39 cellular contexts compared by ENCODE assay signal in genomic region chr1:159587461-159587951, GRCh38. TPM values are rescaled to one million over a fixed set of nuclear protein-coding genes. Genes with fewer than 3 reads are reported as not detected.
"Had no signal": no experiment of that assay in that cellular context is flagged by ENCODE, and none has a peak within 500 bp of the region (broad histone marks: within the 10 kb centered on the region; RNA-seq: fewer than 3 reads in every experiment).

TSS of gene APCS (plus strand) at chr1:159587826. CDS start at chr1:159587922, 96 bp downstream.

- H3K9me3 ChIP-seq: ascending aorta, breast epithelium, MG63, Peyer's patch had no signal

- DNase-seq: activated CD4-positive, alpha-beta T cell treated with anti-CD3 and anti-CD28 coated beads, Interleukin-2, amount 10 ng/mL, durations not matched to agents 24 days and 14 days; activated CD4-positive, alpha-beta T cell treated with anti-CD3 and anti-CD28 coated beads, Interleukin-2, amount 50 U/mL, for 4 hours; activated CD8-positive, alpha-beta T cell treated with anti-CD3 and anti-CD28 coated beads for 36 hours; activated gamma-delta T cell; activated naive CD4-positive, alpha-beta T cell treated with Interleukin-2 at 50 U/mL for 16 hours; activated naive CD8-positive, alpha-beta T cell treated with anti-CD3 and anti-CD28 coated beads, Interleukin-2, amount 10 ng/mL, durations not matched to agents 7 days and 5 days; activated T-cell treated with anti-CD3 and anti-CD28 coated beads, Interleukin-2, amount 50 U/mL, for 1 hour; activated T-cell treated with anti-CD3 and anti-CD28 coated beads, Interleukin-2, amount 50 U/mL, for 72 hours; amygdala; Kasumi-1; KG1; MG63; NCI-H1048; NCI-H1105 treated with DMSO at 0.1 percent for 48 hours; NCI-H1436; NCI-H1694; NCI-H1930; NCI-H2081 treated with DMSO at 0.1 percent for 48 hours; NCI-H226; NCI-H446 treated with DMSO at 0.1 percent for 48 hours; NCI-H524; NCI-H69; NCI-H82; NK-92 treated with Interleukin-12 subunit alpha and Interleukin-12 subunit beta, amount 100 ng/mL, for 24 hours; PC-3; Peyer's patch; RPMI8226; SIG-M5; SW 1271; T-helper 1 cell; T-helper 2 cell; T-helper 9 cell; WERI-Rb-1 had no signal

- H3K27ac ChIP-seq: ascending aorta, breast epithelium, Peyer's patch, WERI-Rb-1 had no signal

- H3K27me3 ChIP-seq: ascending aorta, breast epithelium, Peyer's patch had no signal

- H3K4me1 ChIP-seq: ascending aorta, breast epithelium, Peyer's patch had no signal

- ATAC-seq: activated CD8-positive, alpha-beta T cell treated with anti-CD3 and anti-CD28 coated beads for 36 hours; activated T-cell treated with anti-CD3 and anti-CD28 coated beads, Interleukin-2, amount 50 U/mL, for 72 hours; activated T-helper 17 cell treated with anti-CD3 and anti-CD28 coated beads, Interleukin-2, amount 50 U/mL, for 72 hours; PC-3 had no signal

- H3K36me3 ChIP-seq: ascending aorta, breast epithelium, MG63, Peyer's patch, WERI-Rb-1 had no signal

- H3K4me3 ChIP-seq: ascending aorta, breast epithelium, MG63 had no signal

RNA-seq across cellular contexts. Expression of gene APCS, which starts in this region (rescaled TPM):
- total RNA-seq: activated CD4-positive, alpha-beta T cell treated with anti-CD3 and anti-CD28 coated beads, Interleukin-2, amount 10 ng/mL, durations not matched to agents 24 days and 14 days; activated CD8-positive, alpha-beta memory T cell treated with anti-CD3 and anti-CD28 coated beads for 36 hours; activated CD8-positive, alpha-beta T cell treated with anti-CD3 and anti-CD28 coated beads for 36 hours; activated naive CD8-positive, alpha-beta T cell treated with anti-CD3 and anti-CD28 coated beads, Interleukin-2, amount 10 ng/mL, durations not matched to agents 7 days and 5 days; activated T-cell treated with anti-CD3 and anti-CD28 coated beads, Interleukin-2, amount 50 U/mL, for 72 hours; activated T-helper 17 cell treated with anti-CD3 and anti-CD28 coated beads, Interleukin-2, amount 50 U/mL, for 72 hours; ascending aorta; breast epithelium; cardiac septum; PC-3; Peyer's patch; SK-MEL-5 had no signal
